ENCODE assay signal across 13 cellular contexts in the genomic region with DNA sequence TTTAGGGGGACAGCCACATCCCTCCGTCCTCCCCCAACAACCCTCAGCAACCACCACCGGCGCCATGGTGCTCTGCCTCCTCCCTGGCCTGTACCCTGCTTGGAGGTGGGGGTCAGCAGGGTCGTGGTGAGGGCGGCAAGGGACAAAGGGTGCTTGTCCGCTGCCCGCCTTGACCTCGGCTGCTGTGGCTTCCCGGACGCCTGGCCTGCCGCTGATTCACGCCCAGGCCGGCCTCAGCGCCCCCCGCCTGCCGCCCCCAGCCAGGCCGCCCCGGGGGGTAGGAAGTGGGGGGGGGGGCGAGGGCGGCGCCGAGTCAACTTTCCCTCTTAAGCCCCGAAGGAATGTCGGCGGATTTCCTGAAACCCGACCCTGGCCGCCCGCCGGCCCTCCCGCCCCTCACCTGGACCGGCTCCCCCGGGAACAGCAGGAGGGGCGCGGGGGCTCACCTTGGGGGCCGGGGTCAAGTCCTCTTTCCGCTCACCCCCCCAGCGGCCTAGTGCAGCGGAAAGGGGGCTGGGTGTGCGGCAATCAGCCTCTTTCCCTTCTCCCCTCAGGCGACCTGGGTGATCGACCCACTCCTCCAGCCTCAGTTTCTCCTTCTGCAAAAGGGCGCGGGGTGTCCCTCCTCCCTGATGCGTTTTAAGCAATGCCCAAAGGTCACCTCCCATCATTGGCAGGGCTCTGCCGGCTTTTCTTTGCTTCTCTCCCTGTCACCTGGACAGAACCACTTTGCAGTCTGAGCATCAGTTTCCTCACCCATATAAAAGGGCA. TPM values are rescaled to one million over a fixed set of nuclear protein-coding genes. Genes with fewer than 3 reads are reported as not detected.
DNase-seq lines count a peak whose midpoint lies in the region; ATAC-seq and TF ChIP-seq lines count a peak whose summit lies in the region.
"Had no signal": no experiment of that assay in that cellular context is flagged by ENCODE, and none has a peak within 500 bp of the region (broad histone marks: within the 10 kb centered on the region; RNA-seq: fewer than 3 reads in every experiment).

No MANE protein-coding gene starts in this region.

- H3K9me3 ChIP-seq in Caco-2 (no peaks in the 10 kb centered on the region), endodermal cell (ENCODE audit: control insufficient read depth, low read length) (no peaks in the 10 kb centered on the region), MG63 (no peaks in the 10 kb centered on the region)
- H3K9me3 ChIP-seq: right atrium auricular region had no signal

- H3K4me3 ChIP-seq in Caco-2 (ENCODE audit: low read depth, low read length) (no peak overlapping the region), endodermal cell (ENCODE audit: low read length) (peak overlapping the region; percentile 59), MG63 (no peak overlapping the region)

- no peaks in the 10 kb centered on the region for H3K9me3 Mint-ChIP-seq in Caco-2 (ENCODE audit: unreplicated experiment)
- H3K9me3 Mint-ChIP-seq in IgD-negative memory B cell: peaks cover 0 to 4% (median 0%) of the 10 kb centered on the region in 3 donors
- H3K9me3 Mint-ChIP-seq in endodermal cell: no peaks in the 10 kb centered on the region
- H3K9me3 Mint-ChIP-seq in nephron progenitor cell: no peaks in the 10 kb centered on the region
- no peaks in the 10 kb centered on the region for H3K9me3 Mint-ChIP-seq in activated naive CD4-positive, alpha-beta T cell treated with anti-CD3 and anti-CD28 coated beads, Interleukin-2, amount 10 ng/mL, durations not matched to agents 7 days and 5 days

- no peaks in the 10 kb centered on the region for H3K36me3 Mint-ChIP-seq in Caco-2 (ENCODE audit: insufficient read depth, unreplicated experiment)
- no peaks in the 10 kb centered on the region for H3K36me3 Mint-ChIP-seq in IgD-negative memory B cell
- no peaks in the 10 kb centered on the region for H3K36me3 Mint-ChIP-seq in endodermal cell (ENCODE audit: low read depth)
- H3K36me3 Mint-ChIP-seq in nephron progenitor cell (ENCODE audit: low read depth): no peaks in the 10 kb centered on the region
- H3K36me3 Mint-ChIP-seq in activated naive CD4-positive, alpha-beta T cell treated with anti-CD3 and anti-CD28 coated beads, Interleukin-2, amount 10 ng/mL, durations not matched to agents 7 days and 5 days: peaks cover 2% of the 10 kb centered on the region

- intact Hi-C loops in Caco-2 (cut with micrococcal nuclease; ENCODE audit: unreplicated experiment): no loop called here

- no peak overlapping the region for H3K27ac ChIP-seq in endodermal cell (ENCODE audit: low read depth, low read length)
- H3K27ac ChIP-seq: brain microvascular endothelial cell, right atrium auricular region had no signal

- H3K36me3 ChIP-seq in Caco-2 (ENCODE audit: control insufficient read depth, insufficient read depth, low read length): no peaks in the 10 kb centered on the region
- no peaks in the 10 kb centered on the region for H3K36me3 ChIP-seq in endodermal cell (ENCODE audit: control insufficient read depth, insufficient read depth, low read length)
- no peaks in the 10 kb centered on the region for H3K36me3 ChIP-seq in MG63
- H3K36me3 ChIP-seq: brain microvascular endothelial cell, right atrium auricular region had no signal

- peaks cover 33% of the 10 kb centered on the region for H3K27me3 Mint-ChIP-seq in Caco-2 (ENCODE audit: insufficient read depth, unreplicated experiment)
- peaks cover 52% of the 10 kb centered on the region for H3K27me3 Mint-ChIP-seq in IgD-negative memory B cell
- peaks cover 86% of the 10 kb centered on the region for H3K27me3 Mint-ChIP-seq in endodermal cell (ENCODE audit: insufficient read depth)
- H3K27me3 Mint-ChIP-seq in nephron progenitor cell (ENCODE audit: low read depth, poor library complexity): peaks cover 88% of the 10 kb centered on the region
- peaks cover 92% of the 10 kb centered on the region for H3K27me3 Mint-ChIP-seq in activated naive CD4-positive, alpha-beta T cell treated with anti-CD3 and anti-CD28 coated beads, Interleukin-2, amount 10 ng/mL, durations not matched to agents 7 days and 5 days

- H3K27me3 ChIP-seq in Caco-2 (replicated peaks; ENCODE audit: control insufficient read depth, insufficient read depth, low read length) (peaks cover 15% of the 10 kb centered on the region), endodermal cell (ENCODE audit: control insufficient read depth, insufficient read depth, low read length, poor library complexity, severe bottlenecking) (peaks cover 95% of the 10 kb centered on the region), MG63 (peaks cover 52% of the 10 kb centered on the region)

- CTCF ChIA-PET in Caco-2 (lab: Charles Lee): no interaction called here
- CTCF ChIA-PET in activated naive CD4-positive, alpha-beta T cell treated with anti-CD3 and anti-CD28 coated beads, Interleukin-2, amount 10 ng/mL, durations not matched to agents 7 days and 5 days (lab: Charles Lee): no interaction called here

- H3K4me1 Mint-ChIP-seq in Caco-2 (ENCODE audit: low read depth, unreplicated experiment) (peaks cover 13% of the 10 kb centered on the region), IgD-negative memory B cell (peaks cover 12 to 17% (median 16%) of the 10 kb centered on the region in 3 donors), endodermal cell (peaks cover 18% of the 10 kb centered on the region), nephron progenitor cell (peaks cover 46% of the 10 kb centered on the region)
- peaks cover 15% of the 10 kb centered on the region for H3K4me1 Mint-ChIP-seq in activated naive CD4-positive, alpha-beta T cell treated with anti-CD3 and anti-CD28 coated beads, Interleukin-2, amount 10 ng/mL, durations not matched to agents 7 days and 5 days

- no peak overlapping the region for H3K9ac ChIP-seq in endodermal cell (ENCODE audit: extremely low read depth, low read length, poor library complexity, severe bottlenecking)

- no peak for ATAC-seq in HG03108 (IDR thresholded peaks at IDR 0.05; ENCODE audit: unreplicated experiment)

- 3% methylated on average over 17 to 41 of the region's 45 CpGs for WGBS in endodermal cell (ENCODE audit: insufficient coverage in 1 of 2, insufficient read length in 1 of 2), 2 experiments

- peaks cover 36% of the 10 kb centered on the region for H3K4me1 ChIP-seq in Caco-2
- H3K4me1 ChIP-seq in endodermal cell (ENCODE audit: control insufficient read depth, insufficient read depth, low read length): peaks cover 6% of the 10 kb centered on the region

- no TSS peak for BruUV-seq in Caco-2 (replicated peaks; lab: Mats Ljungman, UMichigan)

- DNase-seq in Caco-2: no peak
- peak; percentile 81 for DNase-seq in endodermal cell
- peak; percentile 61 for DNase-seq in nephron progenitor cell
- DNase-seq in MG63: no peak
- no peak for DNase-seq in hepatic stellate cell (ENCODE audit: low spot score)
- DNase-seq in activated naive CD4-positive, alpha-beta T cell treated with anti-CD3 and anti-CD28 coated beads, Interleukin-2, amount 10 ng/mL, durations not matched to agents 7 days and 5 days: no peak
- DNase-seq: activated CD4-positive, alpha-beta T cell treated with anti-CD3 and anti-CD28 coated beads for 48 hours; brain microvascular endothelial cell; COR-L47 had no signal

- POLR2A ChIA-PET in Caco-2 (lab: Charles Lee): no interaction called here

- no peak for TF ChIP-seq CTCF in Caco-2 (IDR thresholded peaks at IDR 0.05; ENCODE audit: insufficient read depth in 1 of 2, low read depth in 1 of 2, low read length in 1 of 2, severe bottlenecking in 1 of 2, unreplicated experiment in 1 of 2)
- no peak for TF ChIP-seq CTCF in endodermal cell (conservative IDR thresholded peaks at IDR 0.05)
- TF ChIP-seq CTCF in nephron progenitor cell (IDR thresholded peaks at IDR 0.05): no peak

- H3K4me3 Mint-ChIP-seq in Caco-2 (ENCODE audit: unreplicated experiment) (peak overlapping the region; percentile 69), IgD-negative memory B cell (peak overlapping the region in 3 of 4 donors; percentile 24 to 81 (median 52)), endodermal cell (peak overlapping the region; percentile 44), nephron progenitor cell (peak overlapping the region; percentile 77)
- H3K4me3 Mint-ChIP-seq in activated naive CD4-positive, alpha-beta T cell treated with anti-CD3 and anti-CD28 coated beads, Interleukin-2, amount 10 ng/mL, durations not matched to agents 7 days and 5 days: no peak overlapping the region

- no peak overlapping the region for H3K27ac Mint-ChIP-seq in Caco-2 (ENCODE audit: unreplicated experiment)
- H3K27ac Mint-ChIP-seq in IgD-negative memory B cell: peak overlapping the region in 2 of 3 donors; percentile 9 to 12
- H3K27ac Mint-ChIP-seq in endodermal cell: no peak overlapping the region
- no peak overlapping the region for H3K27ac Mint-ChIP-seq in nephron progenitor cell
- no peak overlapping the region for H3K27ac Mint-ChIP-seq in activated naive CD4-positive, alpha-beta T cell treated with anti-CD3 and anti-CD28 coated beads, Interleukin-2, amount 10 ng/mL, durations not matched to agents 7 days and 5 days

RNA-seq across cellular contexts. Expression of a gene that starts 1.9 kb away (rescaled TPM):
- total RNA-seq in Caco-2 (2022) (0.25 TPM in 1 of 2 replicates, not detected in the other), endodermal cell (1 to 10 TPM; 5.0 to 7.2 TPM)
- polyA plus RNA-seq in IgD-negative memory B cell: not detected
- polyA plus RNA-seq in endodermal cell (2013, experiment 1 of 2): 14.1 TPM
- polyA plus RNA-seq in endodermal cell (2013, experiment 2 of 2): 12.5 TPM
- 0.36 TPM in 1 of 2 replicates, not detected in the other for total RNA-seq in MG63 (2014; rRNA removed; shearing (Covaris generic); ENCODE audit: low replicate concordance)
- total RNA-seq: mononuclear cell had no signal

RNA-seq across cellular contexts. Expression of a gene that starts 4.1 kb away (rescaled TPM):
- total RNA-seq in Caco-2 (2022): 0.61 and 2.6 TPM in 2 replicates
- polyA plus RNA-seq in IgD-negative memory B cell: 0.38 TPM
- total RNA-seq in endodermal cell: 10 to 100 TPM; 10.4 to 10.5 TPM
- polyA plus RNA-seq in endodermal cell (2013, experiment 1 of 2): 9.9 TPM
- 11.0 TPM for polyA plus RNA-seq in endodermal cell (2013, experiment 2 of 2)
- total RNA-seq in MG63 (2014; rRNA removed; shearing (Covaris generic); ENCODE audit: low replicate concordance): 6.6 and 16.9 TPM in 2 replicates

RNA-seq across cellular contexts. Expression of a gene that starts 22.1 kb away (rescaled TPM):
- total RNA-seq in Caco-2 (2022) (44.8 and 48.3 TPM in 2 replicates), endodermal cell (10 to 100 TPM; 76.9 to 83.9 TPM)
- 138 TPM for polyA plus RNA-seq in IgD-negative memory B cell
- 50.3 TPM for polyA plus RNA-seq in endodermal cell (2013, experiment 1 of 2)
- polyA plus RNA-seq in endodermal cell (2013, experiment 2 of 2): 45.4 TPM
- 127 and 179 TPM in 2 replicates for total RNA-seq in MG63 (2014; rRNA removed; shearing (Covaris generic); ENCODE audit: low replicate concordance)

RNA-seq across cellular contexts. Expression of a gene that starts 26.1 kb away (rescaled TPM):
- 7.9 and 9.8 TPM in 2 replicates for total RNA-seq in Caco-2 (2022)
- polyA plus RNA-seq in IgD-negative memory B cell: 3.2 TPM
- 10 to 100 TPM in 1 of 2 donors, 1 to 10 TPM in 1; 9.4 to 11.2 TPM for total RNA-seq in endodermal cell
- 5.7 TPM for polyA plus RNA-seq in endodermal cell (2013, experiment 1 of 2)
- polyA plus RNA-seq in endodermal cell (2013, experiment 2 of 2): 5.3 TPM
- total RNA-seq in MG63 (2014; rRNA removed; shearing (Covaris generic); ENCODE audit: low replicate concordance): 1.9 and 8.6 TPM in 2 replicates

RNA-seq across cellular contexts. Expression of a gene that starts 39.1 kb away (rescaled TPM):
- total RNA-seq in Caco-2 (2022) (1,276 and 1,389 TPM in 2 replicates), endodermal cell (1,000 to 10,000 TPM; 1,143 to 1,222 TPM)
- 1,891 TPM for polyA plus RNA-seq in IgD-negative memory B cell
- polyA plus RNA-seq in endodermal cell (2013, experiment 1 of 2): 1,238 TPM
- polyA plus RNA-seq in endodermal cell (2013, experiment 2 of 2): 1,200 TPM
- total RNA-seq in MG63 (2014; rRNA removed; shearing (Covaris generic); ENCODE audit: low replicate concordance): 457 and 1,435 TPM in 2 replicates

Comparison
In these comparisons a context has a peak if more than half of its experiments do, and no peak if none do; other contexts are left out.
1. DNase-seq: peak in endodermal cell (single experiment) and nephron progenitor cell (single experiment); none in Caco-2 (0 of 2), MG63 (single experiment), hepatic stellate cell (single experiment) and activated naive CD4-positive, alpha-beta T cell treated with anti-CD3 and anti-CD28 coated beads, Interleukin-2, amount 10 ng/mL, durations not matched to agents 7 days and 5 days (single experiment).
2. H3K27ac Mint-ChIP-seq: peak in IgD-negative memory B cell (2 of 3); none in Caco-2 (single experiment), endodermal cell (single experiment), nephron progenitor cell (single experiment) and activated naive CD4-positive, alpha-beta T cell treated with anti-CD3 and anti-CD28 coated beads, Interleukin-2, amount 10 ng/mL, durations not matched to agents 7 days and 5 days (single experiment).